ENCODE assay signal across 2 cellular contexts in the genomic region with DNA sequence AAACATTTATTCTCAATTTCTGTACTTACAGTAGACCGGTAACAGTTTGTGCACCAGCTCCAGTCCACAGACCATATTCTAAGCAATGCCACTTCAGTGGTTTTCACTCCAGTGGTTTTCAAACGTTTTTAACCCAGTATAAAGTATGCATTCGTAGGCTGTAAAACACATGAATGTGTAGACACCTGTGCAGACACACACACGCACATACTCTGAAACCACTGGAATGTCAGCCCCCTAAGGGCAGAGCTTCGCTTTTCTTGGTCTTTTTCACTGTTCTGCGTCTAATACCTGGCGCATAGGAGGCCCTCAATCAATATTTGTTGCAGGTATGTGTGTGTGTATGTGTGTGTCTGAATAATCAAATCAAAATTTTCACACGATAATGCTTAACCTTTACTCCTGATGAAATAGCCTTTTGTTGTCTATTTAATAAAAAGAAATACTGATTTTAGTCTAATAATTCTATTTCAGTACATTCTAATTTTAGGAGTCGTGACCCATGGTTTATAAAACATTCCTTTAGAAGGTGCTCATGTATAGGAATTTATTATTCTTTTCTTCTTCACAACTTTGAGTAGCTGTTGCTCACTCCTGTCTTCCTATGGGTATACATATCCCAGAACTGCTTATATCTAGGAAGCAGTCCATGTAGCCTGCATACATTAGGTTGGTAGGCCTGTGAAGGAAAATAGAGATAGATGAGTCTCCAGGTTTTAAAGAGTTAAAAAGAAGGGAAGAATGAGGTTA.
TF ChIP-seq lines count a peak whose summit lies in the region.

No MANE protein-coding gene starts in this region.

TF ChIP-seq in SK-N-SH, 30 proteins besides CTCF, POLR2A, EP300 and RAD21:
- TF ChIP-seq GABPA (IDR thresholded peaks at IDR 0.05; ENCODE audit: low read depth) (no peak), MXI1 (IDR thresholded peaks at IDR 0.05; ENCODE audit: low read depth, low read length) (no peak)
- TF ChIP-seq, protein P1, sequence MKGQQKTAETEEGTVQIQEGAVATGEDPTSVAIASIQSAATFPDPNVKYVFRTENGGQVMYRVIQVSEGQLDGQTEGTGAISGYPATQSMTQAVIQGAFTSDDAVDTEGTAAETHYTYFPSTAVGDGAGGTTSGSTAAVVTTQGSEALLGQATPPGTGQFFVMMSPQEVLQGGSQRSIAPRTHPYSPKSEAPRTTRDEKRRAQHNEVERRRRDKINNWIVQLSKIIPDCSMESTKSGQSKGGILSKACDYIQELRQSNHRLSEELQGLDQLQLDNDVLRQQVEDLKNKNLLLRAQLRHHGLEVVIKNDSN (IDR thresholded peaks at IDR 0.05; ENCODE audit: borderline replicate concordance, low read depth), result no peak
TF ChIP-seq in SK-N-SH: peak in this region for 0.

TF ChIP-seq in SK-N-SH treated with all-trans-retinoic acid at 6 μM for 48 hours, 23 proteins besides CTCF, POLR2A, EP300 and RAD21:
- TF ChIP-seq ISL1 (CRISPR knock-in tag; IDR thresholded peaks at IDR 0.05) (no peak), TCF4 (CRISPR knock-in tag; IDR thresholded peaks at IDR 0.05; ENCODE audit: borderline replicate concordance) (no peak), PPARA (CRISPR knock-in tag; IDR thresholded peaks at IDR 0.05; ENCODE audit: borderline replicate concordance) (no peak), ZNF70 (CRISPR knock-in tag; IDR thresholded peaks at IDR 0.05) (no peak), ZFP30 (CRISPR knock-in tag; IDR thresholded peaks at IDR 0.05) (no peak), ZNF8 (CRISPR knock-in tag; IDR thresholded peaks at IDR 0.05) (no peak)
- TF ChIP-seq, protein P2, sequence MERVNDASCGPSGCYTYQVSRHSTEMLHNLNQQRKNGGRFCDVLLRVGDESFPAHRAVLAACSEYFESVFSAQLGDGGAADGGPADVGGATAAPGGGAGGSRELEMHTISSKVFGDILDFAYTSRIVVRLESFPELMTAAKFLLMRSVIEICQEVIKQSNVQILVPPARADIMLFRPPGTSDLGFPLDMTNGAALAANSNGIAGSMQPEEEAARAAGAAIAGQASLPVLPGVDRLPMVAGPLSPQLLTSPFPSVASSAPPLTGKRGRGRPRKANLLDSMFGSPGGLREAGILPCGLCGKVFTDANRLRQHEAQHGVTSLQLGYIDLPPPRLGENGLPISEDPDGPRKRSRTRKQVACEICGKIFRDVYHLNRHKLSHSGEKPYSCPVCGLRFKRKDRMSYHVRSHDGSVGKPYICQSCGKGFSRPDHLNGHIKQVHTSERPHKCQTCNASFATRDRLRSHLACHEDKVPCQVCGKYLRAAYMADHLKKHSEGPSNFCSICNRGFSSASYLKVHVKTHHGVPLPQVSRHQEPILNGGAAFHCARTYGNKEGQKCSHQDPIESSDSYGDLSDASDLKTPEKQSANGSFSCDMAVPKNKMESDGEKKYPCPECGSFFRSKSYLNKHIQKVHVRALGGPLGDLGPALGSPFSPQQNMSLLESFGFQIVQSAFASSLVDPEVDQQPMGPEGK (CRISPR knock-in tag; IDR thresholded peaks at IDR 0.05; ENCODE audit: borderline replicate concordance), result no peak
